Comparison of ENCODE assay signal across 1 cellular context in the genomic region with DNA sequence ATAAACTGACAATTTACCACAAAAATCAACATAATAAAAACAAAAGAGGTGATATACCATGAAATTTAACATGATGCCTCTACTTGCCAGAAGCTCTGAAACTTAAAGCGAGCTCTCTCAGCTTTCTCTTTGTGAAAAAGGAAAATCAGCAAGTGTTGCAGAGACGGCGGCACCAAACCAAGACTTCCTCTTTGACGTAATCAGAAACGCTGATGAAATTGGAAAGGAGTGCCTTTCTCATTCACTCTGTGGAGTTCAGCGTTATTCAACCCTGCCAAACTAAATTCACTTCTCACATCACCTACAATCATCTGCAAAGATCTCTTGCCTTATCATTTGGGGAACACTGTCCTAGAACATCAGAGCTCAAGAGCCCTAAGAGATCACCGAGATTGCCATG.
A peak's percentile ranks its signal among the peaks of the same experiment; 100 is the strongest.
TF ChIP-seq lines count a peak whose summit lies in the region.

No MANE protein-coding gene starts in this region.

TF ChIP-seq in K562, 482 proteins besides CTCF, POLR2A, EP300 and RAD21:
- TF ChIP-seq SPI1 (IDR thresholded peaks at IDR 0.05; ENCODE audit: borderline replicate concordance, low read depth, low read length) (peak; percentile 32; the same call in 1 of the 2 replicates), ZC3H11A (IDR thresholded peaks at IDR 0.05; ENCODE audit: low read depth, low read length) (no peak), FOXK1 (CRISPR knock-in tag; IDR thresholded peaks at IDR 0.05; ENCODE audit: borderline replicate concordance) (0 out of 2 replicates have a peak, but pooled peaks have one; percentile 5)
- TF ChIP-seq, protein P1, sequence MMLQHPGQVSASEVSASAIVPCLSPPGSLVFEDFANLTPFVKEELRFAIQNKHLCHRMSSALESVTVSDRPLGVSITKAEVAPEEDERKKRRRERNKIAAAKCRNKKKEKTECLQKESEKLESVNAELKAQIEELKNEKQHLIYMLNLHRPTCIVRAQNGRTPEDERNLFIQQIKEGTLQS (IDR thresholded peaks at IDR 0.05), result peak; percentile 24; the same call in 1 of the 2 replicates
- TF ChIP-seq, protein P1 (CRISPR knock-in tag; conservative IDR thresholded peaks at IDR 0.05), result no peak
- TF ChIP-seq, protein P2, sequence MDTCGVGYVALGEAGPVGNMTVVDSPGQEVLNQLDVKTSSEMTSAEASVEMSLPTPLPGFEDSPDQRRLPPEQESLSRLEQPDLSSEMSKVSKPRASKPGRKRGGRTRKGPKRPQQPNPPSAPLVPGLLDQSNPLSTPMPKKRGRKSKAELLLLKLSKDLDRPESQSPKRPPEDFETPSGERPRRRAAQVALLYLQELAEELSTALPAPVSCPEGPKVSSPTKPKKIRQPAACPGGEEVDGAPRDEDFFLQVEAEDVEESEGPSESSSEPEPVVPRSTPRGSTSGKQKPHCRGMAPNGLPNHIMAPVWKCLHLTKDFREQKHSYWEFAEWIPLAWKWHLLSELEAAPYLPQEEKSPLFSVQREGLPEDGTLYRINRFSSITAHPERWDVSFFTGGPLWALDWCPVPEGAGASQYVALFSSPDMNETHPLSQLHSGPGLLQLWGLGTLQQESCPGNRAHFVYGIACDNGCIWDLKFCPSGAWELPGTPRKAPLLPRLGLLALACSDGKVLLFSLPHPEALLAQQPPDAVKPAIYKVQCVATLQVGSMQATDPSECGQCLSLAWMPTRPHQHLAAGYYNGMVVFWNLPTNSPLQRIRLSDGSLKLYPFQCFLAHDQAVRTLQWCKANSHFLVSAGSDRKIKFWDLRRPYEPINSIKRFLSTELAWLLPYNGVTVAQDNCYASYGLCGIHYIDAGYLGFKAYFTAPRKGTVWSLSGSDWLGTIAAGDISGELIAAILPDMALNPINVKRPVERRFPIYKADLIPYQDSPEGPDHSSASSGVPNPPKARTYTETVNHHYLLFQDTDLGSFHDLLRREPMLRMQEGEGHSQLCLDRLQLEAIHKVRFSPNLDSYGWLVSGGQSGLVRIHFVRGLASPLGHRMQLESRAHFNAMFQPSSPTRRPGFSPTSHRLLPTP (IDR thresholded peaks at IDR 0.05; ENCODE audit: borderline replicate concordance, extremely low read depth, insufficient read length), result no peak
TF ChIP-seq in K562: peak in this region for 3.
